In genomic region chr5:93359958-93360305, GRCh38 we compare ENCODE assay signal across 20 cellular contexts.
DNase-seq lines count a peak whose midpoint lies in the region; ATAC-seq and TF ChIP-seq lines count a peak whose summit lies in the region.
"Had no signal": no experiment of that assay in that cellular context is flagged by ENCODE, and none has a peak within 500 bp of the region (broad histone marks: within the 10 kb centered on the region; RNA-seq: fewer than 3 reads in every experiment).

No MANE protein-coding gene starts in this region.

- peaks cover 56% of the 10 kb centered on the region for H3K4me1 Mint-ChIP-seq in osteocyte (ENCODE audit: unreplicated experiment)

- no peaks in the 10 kb centered on the region for H3K27me3 ChIP-seq in GM23248 (replicated peaks; ENCODE audit: insufficient read depth)
- no peaks in the 10 kb centered on the region for H3K27me3 ChIP-seq in adrenal gland
- H3K27me3 ChIP-seq: neutrophil, sigmoid colon, transverse colon had no signal

- no peaks in the 10 kb centered on the region for H3K9me3 ChIP-seq in GM23248 (ENCODE audit: low read depth)
- no peaks in the 10 kb centered on the region for H3K9me3 ChIP-seq in adrenal gland (replicated peaks in 1 of 3)
- H3K9me3 ChIP-seq: neutrophil, sigmoid colon, transverse colon had no signal

- no peaks in the 10 kb centered on the region for H3K27me3 Mint-ChIP-seq in osteocyte (ENCODE audit: unreplicated experiment)
- H3K27me3 Mint-ChIP-seq: brain had no signal

- H4K20me1 ChIP-seq in GM23248 (ENCODE audit: insufficient read depth), result no peaks in the 10 kb centered on the region

- no peaks in the 10 kb centered on the region for H3K36me3 Mint-ChIP-seq in osteocyte (ENCODE audit: unreplicated experiment)
- H3K36me3 Mint-ChIP-seq: brain had no signal

- DNase-seq in GM23248 (no peak), adrenal gland (no peak), glomerular endothelial cell (ENCODE audit: extremely low read depth, low read depth, low spot score) (peak; percentile 91), osteocyte (ENCODE audit: extremely low spot score, unreplicated experiment) (no peak), RKO (ENCODE audit: low spot score) (no peak), H4 (ENCODE audit: low spot score) (no peak)
- DNase-seq: activated CD4-positive, alpha-beta T cell treated with anti-CD3 and anti-CD28 coated beads for 1 hour; activated CD8-positive, alpha-beta memory T cell treated with anti-CD3 and anti-CD28 coated beads, Interleukin-2, amount 50 U/mL, for 4 hours; activated naive CD4-positive, alpha-beta T cell treated with Interleukin-2 at 50 U/mL for 16 hours; effector CD4-positive, alpha-beta T cell; KG1; NCI-H2171 treated with DMSO at 0.1 percent for 48 hours; sigmoid colon; stimulated activated CD4-positive, alpha-beta T cell treated with anti-CD3 and anti-CD28 coated beads, Interleukin-4, amount 100 ng/mL, for 4 hours; transverse colon had no signal

- H3K27ac ChIP-seq in GM23248 (no peak overlapping the region), adrenal gland (peak overlapping the region in 3 of 5 donors; percentile 11 to 74 (median 23))
- H3K27ac ChIP-seq: neutrophil, sigmoid colon, transverse colon had no signal

- no peaks in the 10 kb centered on the region for H3F3A ChIP-seq in GM23248 (ENCODE audit: insufficient read depth)

- WGBS in GM23248 (ENCODE audit: low coverage in 1 of 2, low lambda C conversion rate in 2 of 2, missing lambda C conversion rate in 2 of 2), 2 experiments, result 57 to 60% methylated on average over 5 of the region's 5 CpGs
- 51 to 73% (median 69%) methylated on average over 5 of the region's 5 CpGs for WGBS in adrenal gland, 4 donors

- no peak overlapping the region for H3K9ac ChIP-seq in GM23248

- intact Hi-C loops in adrenal gland (cut with DNase I), result no loop called here

- H3K9me2 ChIP-seq in GM23248 (ENCODE audit: insufficient read depth), result no peaks in the 10 kb centered on the region

- H3K4me2 ChIP-seq in GM23248 (ENCODE audit: unreplicated experiment), result peak overlapping the region; percentile 26

- H3K36me3 ChIP-seq in GM23248 (ENCODE audit: low read depth) (no peaks in the 10 kb centered on the region), adrenal gland (replicated peaks in 1 of 2) (no peaks in the 10 kb centered on the region)
- H3K36me3 ChIP-seq: neutrophil, sigmoid colon, transverse colon had no signal

- no peak for TF ChIP-seq POLR2A in adrenal gland (IDR thresholded peaks at IDR 0.05)

- no peaks in the 10 kb centered on the region for H3K79me2 ChIP-seq in GM23248 (ENCODE audit: insufficient read depth)

- H2AFZ ChIP-seq in GM23248, result peak overlapping the region; percentile 74

- no peaks in the 10 kb centered on the region for H3K9me3 Mint-ChIP-seq in osteocyte (ENCODE audit: unreplicated experiment)
- H3K9me3 Mint-ChIP-seq: T-helper 2 cell treated with Interferon-gamma antibody and Interleukin-4, amounts not matched to agents 5 μg/mL and 100 μg/mL, for 36 hours had no signal

- TF ChIP-seq CTCF in adrenal gland (IDR thresholded peaks at IDR 0.05), result no peak
- TF ChIP-seq CTCF in osteocyte (IDR thresholded peaks at IDR 0.05), result no peak

- in situ Hi-C loops in GM23248 (cut with MboI), result no loop called here

- H3K4me3 ChIP-seq in GM23248 (no peak overlapping the region), adrenal gland (no peak overlapping the region)
- H3K4me3 ChIP-seq: sigmoid colon, transverse colon had no signal

- H3K4me3 Mint-ChIP-seq in osteocyte (ENCODE audit: unreplicated experiment), result peak overlapping the region; percentile 36
- H3K4me3 Mint-ChIP-seq: brain; T-helper 2 cell treated with Interferon-gamma antibody and Interleukin-4, amounts not matched to agents 5 μg/mL and 100 μg/mL, for 36 hours had no signal

- ATAC-seq in HG03439 (IDR thresholded peaks at IDR 0.05; ENCODE audit: unreplicated experiment), result no peak
- no peak for ATAC-seq in GM19023 (IDR thresholded peaks at IDR 0.05; ENCODE audit: unreplicated experiment)

- H3K4me1 ChIP-seq in GM23248 (ENCODE audit: insufficient read depth) (peaks cover 12% of the 10 kb centered on the region), adrenal gland (replicated peaks in 1 of 2) (no peaks in the 10 kb centered on the region)
- H3K4me1 ChIP-seq: sigmoid colon, transverse colon had no signal

- peak overlapping the region; percentile 89 for H3K27ac Mint-ChIP-seq in osteocyte (ENCODE audit: unreplicated experiment)
- H3K27ac Mint-ChIP-seq: T-helper 2 cell treated with Interferon-gamma antibody and Interleukin-4, amounts not matched to agents 5 μg/mL and 100 μg/mL, for 36 hours had no signal
